8 cellular contexts compared by ENCODE assay signal in the genomic region with DNA sequence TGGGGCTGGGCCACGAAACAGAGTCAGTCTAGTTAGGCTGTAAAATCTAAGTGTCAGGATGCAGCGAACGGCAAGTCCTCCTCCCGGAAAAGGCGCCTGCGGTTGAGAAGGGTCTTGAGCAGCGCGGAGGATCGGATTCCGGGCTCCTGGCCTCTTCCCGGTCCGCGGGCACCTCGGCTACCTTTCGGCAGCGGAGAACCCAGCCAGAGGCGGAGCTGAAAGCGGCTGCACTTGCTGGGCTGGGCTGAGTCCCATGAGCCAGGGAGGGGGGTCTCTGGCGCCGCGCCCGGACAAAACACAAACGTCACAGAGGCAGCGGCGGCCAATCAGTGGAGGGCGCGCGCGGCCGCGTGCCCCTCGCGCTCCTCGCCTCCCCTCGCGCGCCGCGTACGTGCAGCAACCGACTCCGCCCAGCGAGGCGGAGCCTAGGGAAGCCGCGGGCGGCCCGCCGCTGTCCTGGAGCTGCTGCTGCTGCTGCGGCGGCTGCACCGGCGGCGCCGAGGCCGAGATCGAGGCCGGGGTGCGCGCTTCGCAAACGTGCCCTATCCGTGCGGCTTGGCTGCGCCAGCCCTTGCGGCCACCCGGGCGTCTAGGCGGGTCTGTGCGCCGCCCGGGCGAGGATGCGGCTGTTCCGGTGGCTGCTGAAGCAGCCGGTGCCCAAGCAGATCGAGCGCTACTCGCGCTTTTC. TPM values are rescaled to one million over a fixed set of nuclear protein-coding genes. Genes with fewer than 3 reads are reported as not detected.
DNase-seq lines count a peak whose midpoint lies in the region; ATAC-seq and TF ChIP-seq lines count a peak whose summit lies in the region.

TSS of gene PDK3 (plus strand) at position 451 of the 688 bp plus-strand sequence. CDS start at position 621, 170 bp downstream.

- TF ChIP-seq CTCF in GM10248 (IDR thresholded peaks at IDR 0.05; ENCODE audit: control extremely low read depth, extremely low read depth, low read depth, missing control alignments) (no peak), glutamatergic neuron (IDR thresholded peaks at IDR 0.05; ENCODE audit: partially characterized antibody, unreplicated experiment) (no peak), osteocyte (IDR thresholded peaks at IDR 0.05) (no peak), thoracic aorta (IDR thresholded peaks at IDR 0.05) (no peak)

- no peaks in the 10 kb centered on the region for H3K9me3 ChIP-seq in thoracic aorta

- peak; percentile 93 for ATAC-seq in HG02610 (IDR thresholded peaks at IDR 0.05; ENCODE audit: unreplicated experiment)
- peak; percentile 98 for ATAC-seq in SK-N-SH treated with all-trans-retinoic acid at 6 μM for 48 hours
- peak; percentile 79 for ATAC-seq in thoracic aorta (ENCODE audit: insufficient number of reproducible peaks, low FRiP score, low read depth)

- no peaks in the 10 kb centered on the region for H3K27me3 ChIP-seq in thoracic aorta (replicated peaks; ENCODE audit: insufficient read depth)

- peak within 1 kb of the TSS; percentile 84 for H3K4me3 Mint-ChIP-seq in activated naive CD4-positive, alpha-beta T cell treated with anti-CD3 and anti-CD28 coated beads, Interleukin-2, amount 50 U/mL, for 24 hours
- H3K4me3 Mint-ChIP-seq in glutamatergic neuron (ENCODE audit: unreplicated experiment) (peak within 1 kb of the TSS; percentile 90), osteocyte (ENCODE audit: unreplicated experiment) (peak within 1 kb of the TSS; percentile 80)

- H3K4me1 ChIP-seq in thoracic aorta (ENCODE audit: control insufficient read depth in 1 of 2, low read depth in 2 of 2) = peaks cover 0 to 10% of the 10 kb centered on the region in 2 donors

- no peaks in the 10 kb centered on the region for H3K27me3 Mint-ChIP-seq in activated naive CD4-positive, alpha-beta T cell treated with anti-CD3 and anti-CD28 coated beads, Interleukin-2, amount 50 U/mL, for 24 hours
- H3K27me3 Mint-ChIP-seq in glutamatergic neuron (ENCODE audit: unreplicated experiment) (no peaks in the 10 kb centered on the region), osteocyte (ENCODE audit: unreplicated experiment) (peaks cover 9% of the 10 kb centered on the region)

- peak within 1 kb of the TSS; percentile 95 for H3K27ac Mint-ChIP-seq in activated naive CD4-positive, alpha-beta T cell treated with anti-CD3 and anti-CD28 coated beads, Interleukin-2, amount 50 U/mL, for 24 hours
- peak within 1 kb of the TSS; percentile 30 for H3K27ac Mint-ChIP-seq in glutamatergic neuron (ENCODE audit: unreplicated experiment)
- peak within 1 kb of the TSS; percentile 60 for H3K27ac Mint-ChIP-seq in osteocyte (ENCODE audit: unreplicated experiment)

- DNase-seq in GM10248 (ENCODE audit: extremely low spot score) (peak; percentile 85), NCI-H1092 (lab: John Stamatoyannopoulos, UW) (peak; percentile 86), glutamatergic neuron (peak; percentile 83), osteocyte (ENCODE audit: extremely low spot score, unreplicated experiment) (peak; percentile 97), thoracic aorta (ENCODE audit: low spot score) (peak; percentile 38)

- CTCF ChIA-PET in GM10248 (lab: Yijun Ruan, JAX) = interaction anchor here (0.9 to 3.4 kb wide), 4 partner anchors 10 to 69 kb away, joined by 3 to 12 read pairs (median 4); no protein-coding TSS in a partner anchor

- no peaks in the 10 kb centered on the region for H3K36me3 Mint-ChIP-seq in activated naive CD4-positive, alpha-beta T cell treated with anti-CD3 and anti-CD28 coated beads, Interleukin-2, amount 50 U/mL, for 24 hours
- H3K36me3 Mint-ChIP-seq in glutamatergic neuron (ENCODE audit: unreplicated experiment) = no peaks in the 10 kb centered on the region
- H3K36me3 Mint-ChIP-seq in osteocyte (ENCODE audit: unreplicated experiment) = no peaks in the 10 kb centered on the region

- peaks cover 40% of the 10 kb centered on the region for H3K4me1 Mint-ChIP-seq in activated naive CD4-positive, alpha-beta T cell treated with anti-CD3 and anti-CD28 coated beads, Interleukin-2, amount 50 U/mL, for 24 hours
- H3K4me1 Mint-ChIP-seq in glutamatergic neuron (ENCODE audit: low read depth, unreplicated experiment) (peaks cover 4% of the 10 kb centered on the region), osteocyte (ENCODE audit: unreplicated experiment) (peaks cover 21% of the 10 kb centered on the region)

- H3K27ac ChIP-seq in thoracic aorta = peak within 1 kb of the TSS; percentile 89 to 93

- no peaks in the 10 kb centered on the region for H3K36me3 ChIP-seq in thoracic aorta

- H3K9me3 Mint-ChIP-seq in activated naive CD4-positive, alpha-beta T cell treated with anti-CD3 and anti-CD28 coated beads, Interleukin-2, amount 50 U/mL, for 24 hours = no peaks in the 10 kb centered on the region
- H3K9me3 Mint-ChIP-seq in glutamatergic neuron (ENCODE audit: unreplicated experiment) = no peaks in the 10 kb centered on the region
- H3K9me3 Mint-ChIP-seq in osteocyte (ENCODE audit: unreplicated experiment) = no peaks in the 10 kb centered on the region

- peak within 1 kb of the TSS; percentile 91 for H3K4me3 ChIP-seq in thoracic aorta

- POLR2A ChIA-PET in GM10248 (lab: Yijun Ruan, JAX) = no interaction called here

TF ChIP-seq in SK-N-SH treated with all-trans-retinoic acid at 6 μM for 48 hours, 23 proteins besides CTCF, POLR2A, EP300 and RAD21:
- TF ChIP-seq ZFP3 (CRISPR knock-in tag; IDR thresholded peaks at IDR 0.05) (peak; percentile 48; the same call in 1 of the 2 replicates), ISL1 (CRISPR knock-in tag; IDR thresholded peaks at IDR 0.05) (no peak), ZC3H10 (CRISPR knock-in tag; IDR thresholded peaks at IDR 0.05) (no peak), ARNTL (CRISPR knock-in tag; IDR thresholded peaks at IDR 0.05; ENCODE audit: borderline replicate concordance, low read depth) (no peak), ZNF8 (CRISPR knock-in tag; IDR thresholded peaks at IDR 0.05) (no peak), ZNF70 (CRISPR knock-in tag; IDR thresholded peaks at IDR 0.05) (no peak)
TF ChIP-seq in SK-N-SH treated with all-trans-retinoic acid at 6 μM for 48 hours: peak in this region for 1.

RNA-seq across cellular contexts. Expression of gene PDK3, which starts in this region (rescaled TPM):
- total RNA-seq in glutamatergic neuron (ENCODE audit: unreplicated experiment) = 12.1 TPM
- total RNA-seq in osteocyte = 9.6 TPM in 2 replicates
- 100 to 1,000 TPM; 116 to 118 TPM for total RNA-seq in thoracic aorta

Comparison
In these comparisons a context has a peak if more than half of its experiments do, and no peak if none do; other contexts are left out.
1. Peak in every context shown above with its lines: DNase-seq, ATAC-seq, H3K4me3 ChIP-seq and H3K27ac ChIP-seq.
2. DNase-seq: peak in every context shown above with its lines; median percentile 97 in osteocyte; 86 in NCI-H1092; 85 in GM10248; 83 in glutamatergic neuron; 38 in thoracic aorta.
3. H3K27ac Mint-ChIP-seq: peak in every context shown above with its lines; median percentile 95 in activated naive CD4-positive, alpha-beta T cell treated with anti-CD3 and anti-CD28 coated beads, Interleukin-2, amount 50 U/mL, for 24 hours; 60 in osteocyte; 30 in glutamatergic neuron.